11 cellular contexts compared by ENCODE assay signal in the genomic region with DNA sequence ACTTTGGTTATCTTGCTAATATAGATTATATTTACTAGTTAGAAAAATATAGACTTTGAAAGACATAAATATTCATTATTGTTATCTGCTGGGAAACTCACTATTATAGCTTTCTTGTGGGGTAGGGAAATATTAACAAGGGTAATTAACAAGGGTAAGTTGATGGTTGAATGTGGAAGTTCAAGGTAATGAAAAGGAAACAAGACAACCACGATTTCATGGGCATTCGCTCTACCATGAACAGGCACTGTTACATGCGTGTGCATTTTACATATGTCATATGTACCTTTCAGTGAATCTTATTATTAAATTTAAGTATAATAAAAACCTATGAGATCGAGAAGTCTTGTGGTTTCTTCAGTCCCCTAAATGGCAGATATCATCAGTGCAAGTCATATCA.
"Had no signal": no experiment of that assay in that cellular context is flagged by ENCODE, and none has a peak within 500 bp of the region (broad histone marks: within the 10 kb centered on the region; RNA-seq: fewer than 3 reads in every experiment).

No MANE protein-coding gene starts in this region.

- FAIRE-seq: H1, H54, HepG2 had no signal

- H3K4me1 Mint-ChIP-seq: GM23338, H9, IgD-negative memory B cell had no signal

- H3K4me3 Mint-ChIP-seq: GM23338, H9, IgD-negative memory B cell had no signal

- H3K36me3 Mint-ChIP-seq: IgD-negative memory B cell had no signal

- H3K27me3 Mint-ChIP-seq: IgD-negative memory B cell had no signal

- H3K4me2 ChIP-seq: GM23338, KMS-11 had no signal

- ATAC-seq: GM23338, HepG2 had no signal

- H3K4me3 ChIP-seq: GM23338 had no signal

- H3K27ac ChIP-seq: HL-60, KMS-11 had no signal

- H3K9me3 Mint-ChIP-seq: GM23338, H9 had no signal

- DNase-seq: H9, HCEC 1CT, Karpas-422, KBM-7 had no signal

- H3K9ac ChIP-seq: KMS-11 had no signal

- H2AFZ ChIP-seq: GM23338 had no signal

- H3K27ac Mint-ChIP-seq: GM23338, H9, IgD-negative memory B cell had no signal
